ENCODE assay signal across 26 cellular contexts in genomic region chr11:71310184-71310583, GRCh38.
"Had no signal": no experiment of that assay in that cellular context is flagged by ENCODE, and none has a peak within 500 bp of the region (broad histone marks: within the 10 kb centered on the region; RNA-seq: fewer than 3 reads in every experiment).

No MANE protein-coding gene starts in this region.

- H3K9me3 ChIP-seq: left lung, psoas muscle, sigmoid colon, thyroid gland, uterus had no signal

- H3K4me3 Mint-ChIP-seq: dendritic cell treated with granulocyte-macrophage colony-stimulating factor and Interleukin-4, amounts not matched to agents 40 ng/mL and 50 ng/mL, for 4 days; endodermal cell; naive thymus-derived CD4-positive, alpha-beta T cell; nephron; neural progenitor cell; stimulated activated effector memory CD8-positive, alpha-beta T cell treated with anti-CD3 and anti-CD28 coated beads, Interleukin-12 subunit alpha, Interleukin-12 subunit beta, amount 100 ng/mL, for 72 hours; stimulated activated naive CD8-positive, alpha-beta T cell treated with anti-CD3 and anti-CD28 coated beads, Interleukin-15, amount 100 ng/mL, for 72 hours had no signal

- H3K36me3 Mint-ChIP-seq: naive thymus-derived CD4-positive, alpha-beta T cell; neural progenitor cell; stimulated activated effector memory CD8-positive, alpha-beta T cell treated with anti-CD3 and anti-CD28 coated beads, Interleukin-12 subunit alpha, Interleukin-12 subunit beta, amount 100 ng/mL, for 72 hours had no signal

- ATAC-seq: esophagus mucosa; foreskin keratinocyte; gastroesophageal sphincter; heart right ventricle; left cardiac atrium; left lung; naive thymus-derived CD4-positive, alpha-beta T cell; psoas muscle; right cardiac atrium; stimulated activated effector memory CD8-positive, alpha-beta T cell treated with anti-CD3 and anti-CD28 coated beads, Interleukin-12 subunit alpha, Interleukin-12 subunit beta, amount 100 ng/mL, for 72 hours; stimulated activated naive CD8-positive, alpha-beta T cell treated with anti-CD3 and anti-CD28 coated beads, Interleukin-15, amount 100 ng/mL, for 72 hours had no signal

- H3K27ac ChIP-seq: epithelial cell of prostate, foreskin keratinocyte, gastroesophageal sphincter, heart right ventricle, left lung, neural progenitor cell, psoas muscle, sigmoid colon, thyroid gland, uterus had no signal

- H3K9ac ChIP-seq: neural progenitor cell had no signal

- H3K9me3 Mint-ChIP-seq: dendritic cell treated with granulocyte-macrophage colony-stimulating factor and Interleukin-4, amounts not matched to agents 40 ng/mL and 50 ng/mL, for 4 days; stimulated activated effector memory CD8-positive, alpha-beta T cell treated with anti-CD3 and anti-CD28 coated beads, Interleukin-12 subunit alpha, Interleukin-12 subunit beta, amount 100 ng/mL, for 72 hours; stimulated activated naive CD8-positive, alpha-beta T cell treated with anti-CD3 and anti-CD28 coated beads, Interleukin-15, amount 100 ng/mL, for 72 hours had no signal

- H3K4me1 Mint-ChIP-seq: endodermal cell; naive thymus-derived CD4-positive, alpha-beta T cell; nephron; neural progenitor cell; stimulated activated effector memory CD8-positive, alpha-beta T cell treated with anti-CD3 and anti-CD28 coated beads, Interleukin-12 subunit alpha, Interleukin-12 subunit beta, amount 100 ng/mL, for 72 hours; stimulated activated naive CD8-positive, alpha-beta T cell treated with anti-CD3 and anti-CD28 coated beads, Interleukin-15, amount 100 ng/mL, for 72 hours had no signal

- H3K36me3 ChIP-seq: gastroesophageal sphincter, heart right ventricle, left lung, neural progenitor cell, sigmoid colon, thyroid gland, uterus had no signal

- H3K27me3 ChIP-seq: left lung, neural progenitor cell, sigmoid colon, thyroid gland, uterus had no signal

- H3K4me3 ChIP-seq: gastroesophageal sphincter, heart right ventricle, left lung, neural progenitor cell, psoas muscle, sigmoid colon, thyroid gland, uterus had no signal

- H3K27me3 Mint-ChIP-seq: dendritic cell treated with granulocyte-macrophage colony-stimulating factor and Interleukin-4, amounts not matched to agents 40 ng/mL and 50 ng/mL, for 4 days had no signal

- DNase-seq: effector CD8-positive, alpha-beta T cell; foreskin keratinocyte; glutamatergic neuron; heart right ventricle; hippocampal formation; left cardiac atrium; left lung; mesenchymal stem cell; midbrain; psoas muscle; right cardiac atrium; stimulated activated CD4-positive, alpha-beta T cell treated with anti-CD3 and anti-CD28 coated beads, Interleukin-4, amount 100 ng/mL, for 24 hours; stimulated activated naive CD8-positive, alpha-beta T cell treated with anti-CD3 and anti-CD28 coated beads, Interleukin-15, amount 100 ng/mL, for 72 hours; thyroid gland; trophoblast cell; uterus had no signal

- H3K4me1 ChIP-seq: foreskin keratinocyte, gastroesophageal sphincter, heart right ventricle, left lung, neural progenitor cell, psoas muscle, sigmoid colon, thyroid gland, uterus had no signal

- H3K27ac Mint-ChIP-seq: dendritic cell treated with granulocyte-macrophage colony-stimulating factor and Interleukin-4, amounts not matched to agents 40 ng/mL and 50 ng/mL, for 4 days; endodermal cell; naive thymus-derived CD4-positive, alpha-beta T cell; nephron; neural progenitor cell; stimulated activated effector memory CD8-positive, alpha-beta T cell treated with anti-CD3 and anti-CD28 coated beads, Interleukin-12 subunit alpha, Interleukin-12 subunit beta, amount 100 ng/mL, for 72 hours; stimulated activated naive CD8-positive, alpha-beta T cell treated with anti-CD3 and anti-CD28 coated beads, Interleukin-15, amount 100 ng/mL, for 72 hours had no signal
